ENCODE assay signal across 16 cellular contexts in the genomic region with DNA sequence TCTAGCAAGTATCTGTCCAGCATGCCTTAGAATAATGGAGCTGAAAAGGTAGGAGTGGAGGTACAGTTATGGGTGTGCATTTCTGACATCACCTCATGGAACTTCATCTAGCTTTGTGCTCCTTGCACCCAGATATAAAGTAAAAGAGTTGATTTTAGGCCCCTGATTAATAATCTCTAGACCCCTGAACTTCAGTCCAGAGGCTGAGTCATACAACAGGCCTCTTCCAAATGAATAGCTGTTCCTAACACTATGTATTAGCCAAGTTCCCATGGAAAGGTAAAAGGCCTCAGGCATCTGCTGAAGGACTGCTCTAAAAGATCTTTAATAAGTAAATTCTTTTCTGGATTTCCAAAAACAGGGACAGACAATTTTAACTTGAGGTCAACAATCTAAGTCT. TPM values are rescaled to one million over a fixed set of nuclear protein-coding genes. Genes with fewer than 3 reads are reported as not detected.
"Had no signal": no experiment of that assay in that cellular context is flagged by ENCODE, and none has a peak within 500 bp of the region (broad histone marks: within the 10 kb centered on the region; RNA-seq: fewer than 3 reads in every experiment).

No MANE protein-coding gene starts in this region.

- H3K36me3 Mint-ChIP-seq: activated naive CD8-positive, alpha-beta T cell; stimulated activated effector memory CD8-positive, alpha-beta T cell treated with anti-CD3 and anti-CD28 coated beads, Interleukin-12 subunit alpha, Interleukin-12 subunit beta, amount 100 ng/mL, for 72 hours had no signal

- H3K27ac Mint-ChIP-seq: activated CD4-positive, alpha-beta T cell treated with anti-CD3 and anti-CD28 coated beads, Interleukin-2, amount 10 ng/mL, durations not matched to agents 7 days and 5 days; activated naive CD8-positive, alpha-beta T cell; activated T-cell treated with anti-CD3 and anti-CD28 coated beads, Interleukin-2, amount 50 U/mL, for 72 hours; stimulated activated effector memory CD8-positive, alpha-beta T cell treated with anti-CD3 and anti-CD28 coated beads, Interleukin-12 subunit alpha, Interleukin-12 subunit beta, amount 100 ng/mL, for 72 hours; T-helper 2 cell treated with Interferon-gamma antibody and Interleukin-4, amounts not matched to agents 5 μg/mL and 100 μg/mL, for 36 hours had no signal

- ATAC-seq: activated T-cell treated with anti-CD3 and anti-CD28 coated beads, Interleukin-2, amount 50 U/mL, for 72 hours; heart left ventricle; stimulated activated effector memory CD8-positive, alpha-beta T cell treated with anti-CD3 and anti-CD28 coated beads, Interleukin-12 subunit alpha, Interleukin-12 subunit beta, amount 100 ng/mL, for 72 hours had no signal

- H3K4me3 ChIP-seq: heart left ventricle, lung, sigmoid colon had no signal

- H3K4me3 Mint-ChIP-seq: activated CD4-positive, alpha-beta T cell treated with anti-CD3 and anti-CD28 coated beads, Interleukin-2, amount 10 ng/mL, durations not matched to agents 7 days and 5 days; activated naive CD8-positive, alpha-beta T cell; activated T-cell treated with anti-CD3 and anti-CD28 coated beads, Interleukin-2, amount 50 U/mL, for 72 hours; brain; nephron progenitor cell; stimulated activated effector memory CD8-positive, alpha-beta T cell treated with anti-CD3 and anti-CD28 coated beads, Interleukin-12 subunit alpha, Interleukin-12 subunit beta, amount 100 ng/mL, for 72 hours; T-helper 2 cell treated with Interferon-gamma antibody and Interleukin-4, amounts not matched to agents 5 μg/mL and 100 μg/mL, for 36 hours had no signal

- H3K9me3 Mint-ChIP-seq: activated CD4-positive, alpha-beta T cell treated with anti-CD3 and anti-CD28 coated beads, Interleukin-2, amount 10 ng/mL, durations not matched to agents 7 days and 5 days; activated T-cell treated with anti-CD3 and anti-CD28 coated beads, Interleukin-2, amount 50 U/mL, for 72 hours; brain; nephron progenitor cell; stimulated activated effector memory CD8-positive, alpha-beta T cell treated with anti-CD3 and anti-CD28 coated beads, Interleukin-12 subunit alpha, Interleukin-12 subunit beta, amount 100 ng/mL, for 72 hours; T-helper 2 cell treated with Interferon-gamma antibody and Interleukin-4, amounts not matched to agents 5 μg/mL and 100 μg/mL, for 36 hours had no signal

- H3K9me3 ChIP-seq: heart left ventricle, sigmoid colon had no signal

- H3K27ac ChIP-seq: heart left ventricle, sigmoid colon had no signal

- H3K27me3 Mint-ChIP-seq: brain had no signal

- H3K4me1 Mint-ChIP-seq: activated CD4-positive, alpha-beta T cell treated with anti-CD3 and anti-CD28 coated beads, Interleukin-2, amount 10 ng/mL, durations not matched to agents 7 days and 5 days; stimulated activated effector memory CD8-positive, alpha-beta T cell treated with anti-CD3 and anti-CD28 coated beads, Interleukin-12 subunit alpha, Interleukin-12 subunit beta, amount 100 ng/mL, for 72 hours had no signal

- DNase-seq: activated CD4-positive, alpha-beta T cell treated with anti-CD3 and anti-CD28 coated beads, Interleukin-2, amount 10 ng/mL, durations not matched to agents 7 days and 5 days; activated CD8-positive, alpha-beta memory T cell treated with anti-CD3 and anti-CD28 coated beads, Interleukin-2, amount 50 U/mL, for 48 hours; activated gamma-delta T cell treated with Interleukin-2 at 50 U/mL for 16 hours; activated T-cell treated with anti-CD3 and anti-CD28 coated beads, Interleukin-2, amount 50 U/mL, for 72 hours; amniotic stem cell; cortex of kidney; effector CD8-positive, alpha-beta T cell; foreskin melanocyte; heart left ventricle; nephron progenitor cell; sigmoid colon had no signal

RNA-seq across cellular contexts. Expression of a gene that starts 16.2 kb away (rescaled TPM):
- total RNA-seq: activated T-cell treated with anti-CD3 and anti-CD28 coated beads, Interleukin-2, amount 50 U/mL, for 72 hours had no signal
